15 cellular contexts compared by ENCODE assay signal in genomic region chr4:104429150-104429741, GRCh38.
"Had no signal": no experiment of that assay in that cellular context is flagged by ENCODE, and none has a peak within 500 bp of the region (broad histone marks: within the 10 kb centered on the region; RNA-seq: fewer than 3 reads in every experiment).

No MANE protein-coding gene starts in this region.

- H3K4me3 ChIP-seq: cardiac muscle cell, esophagus squamous epithelium, lower lobe of right lung, spleen had no signal

- H3K4me3 Mint-ChIP-seq: activated CD4-positive, alpha-beta T cell treated with anti-CD3 and anti-CD28 coated beads for 36 hours; activated naive CD4-positive, alpha-beta T cell treated with anti-CD3 and anti-CD28 coated beads, Interleukin-2, amount 50 U/mL, for 24 hours; immature natural killer cell; natural killer cell treated with Interleukin-12 subunit alpha and Interleukin-12 subunit beta and Interleukin-15 and Interleukin-18, amount 100 ng/mL, for 72 hours; stimulated activated naive B cell treated with anti-CD40 and anti-IgM and Interleukin-4, amounts not matched to agents 10 μg/mL and 1 μg/mL and 100 μg/mL, for 72 hours; T-helper 17 cell had no signal

- H3K36me3 ChIP-seq: cardiac muscle cell, esophagus squamous epithelium, lower lobe of right lung, spleen had no signal

- H3K27ac Mint-ChIP-seq: activated CD4-positive, alpha-beta T cell treated with anti-CD3 and anti-CD28 coated beads for 36 hours; activated naive CD4-positive, alpha-beta T cell treated with anti-CD3 and anti-CD28 coated beads, Interleukin-2, amount 50 U/mL, for 24 hours; immature natural killer cell; natural killer cell treated with Interleukin-12 subunit alpha and Interleukin-12 subunit beta and Interleukin-15 and Interleukin-18, amount 100 ng/mL, for 72 hours; stimulated activated naive B cell treated with anti-CD40 and anti-IgM and Interleukin-4, amounts not matched to agents 10 μg/mL and 1 μg/mL and 100 μg/mL, for 72 hours; T-helper 17 cell had no signal

- H3K4me1 Mint-ChIP-seq: activated CD4-positive, alpha-beta T cell treated with anti-CD3 and anti-CD28 coated beads for 36 hours; activated naive CD4-positive, alpha-beta T cell treated with anti-CD3 and anti-CD28 coated beads, Interleukin-2, amount 50 U/mL, for 24 hours; immature natural killer cell; stimulated activated naive B cell treated with anti-CD40 and anti-IgM and Interleukin-4, amounts not matched to agents 10 μg/mL and 1 μg/mL and 100 μg/mL, for 72 hours; T-helper 17 cell had no signal

- H3K4me1 ChIP-seq: lower lobe of right lung, parathyroid adenoma, spleen had no signal

- H3K9ac ChIP-seq: parathyroid adenoma had no signal

- H3K9me3 ChIP-seq: esophagus squamous epithelium, lower lobe of right lung had no signal

- H3K27ac ChIP-seq: cardiac muscle cell, esophagus squamous epithelium, lower lobe of right lung, parathyroid adenoma, spleen had no signal

- H3K36me3 Mint-ChIP-seq: activated naive CD4-positive, alpha-beta T cell treated with anti-CD3 and anti-CD28 coated beads, Interleukin-2, amount 50 U/mL, for 24 hours; immature natural killer cell; natural killer cell treated with Interleukin-12 subunit alpha and Interleukin-12 subunit beta and Interleukin-15 and Interleukin-18, amount 100 ng/mL, for 72 hours; stimulated activated naive B cell treated with anti-CD40 and anti-IgM and Interleukin-4, amounts not matched to agents 10 μg/mL and 1 μg/mL and 100 μg/mL, for 72 hours had no signal

- H3K9me3 Mint-ChIP-seq: activated naive CD4-positive, alpha-beta T cell treated with anti-CD3 and anti-CD28 coated beads, Interleukin-2, amount 50 U/mL, for 24 hours had no signal

- H3K27me3 ChIP-seq: cardiac muscle cell, esophagus squamous epithelium, spleen had no signal

- H3K27me3 Mint-ChIP-seq: activated CD4-positive, alpha-beta T cell treated with anti-CD3 and anti-CD28 coated beads for 36 hours; activated naive CD4-positive, alpha-beta T cell treated with anti-CD3 and anti-CD28 coated beads, Interleukin-2, amount 50 U/mL, for 24 hours; natural killer cell treated with Interleukin-12 subunit alpha and Interleukin-12 subunit beta and Interleukin-15 and Interleukin-18, amount 100 ng/mL, for 72 hours; stimulated activated naive B cell treated with anti-CD40 and anti-IgM and Interleukin-4, amounts not matched to agents 10 μg/mL and 1 μg/mL and 100 μg/mL, for 72 hours had no signal

- DNase-seq: activated CD4-positive, alpha-beta T cell treated with anti-CD3 and anti-CD28 coated beads for 36 hours; activated CD4-positive, alpha-beta T cell treated with anti-CD3 and anti-CD28 coated beads, Interleukin-2, amount 50 U/mL, for 48 hours; activated gamma-delta T cell; dermis blood vessel endothelial cell; effector memory CD4-positive, alpha-beta T cell; esophagus squamous epithelium; immature natural killer cell; lower lobe of right lung; spleen; stimulated activated naive B cell treated with anti-CD40 and anti-IgM and Interleukin-4, amounts not matched to agents 10 μg/mL and 1 μg/mL and 100 μg/mL, for 72 hours; T-helper 17 cell had no signal
